Comparison of ENCODE assay signal across 22 cellular contexts in the genomic region with DNA sequence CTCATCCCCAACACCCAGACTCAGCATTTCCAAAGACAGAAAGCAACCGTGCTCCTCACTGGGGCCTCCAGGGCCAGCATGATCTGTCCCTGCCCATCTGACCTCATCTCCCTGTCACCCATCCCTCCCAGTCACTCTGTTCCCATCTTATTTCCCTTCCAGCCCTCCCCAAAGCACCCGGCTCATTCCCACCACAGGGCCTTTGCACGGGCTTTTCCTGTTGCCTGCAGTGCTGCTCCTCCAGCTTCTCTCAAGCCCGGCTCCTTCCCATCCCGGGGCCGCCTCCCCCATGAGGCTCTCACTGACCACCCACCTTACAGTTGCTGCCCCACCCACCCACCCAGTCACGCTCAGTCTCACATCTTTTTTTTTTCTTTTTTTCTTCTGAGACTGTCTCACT.
"Had no signal": no experiment of that assay in that cellular context is flagged by ENCODE, and none has a peak within 500 bp of the region (broad histone marks: within the 10 kb centered on the region; RNA-seq: fewer than 3 reads in every experiment).

No MANE protein-coding gene starts in this region.

- H3K9me3 ChIP-seq: colonic mucosa, tibial artery, uterus had no signal

- FAIRE-seq: TTC549 had no signal

- H3K27ac ChIP-seq: colonic mucosa, foreskin keratinocyte, tibial artery, uterus had no signal

- H3K4me3 Mint-ChIP-seq: activated B cell treated with CpG ODN at 0.5 μM for 24 hours; activated CD4-positive, alpha-beta memory T cell treated with anti-CD3 and anti-CD28 coated beads, Interleukin-2, amount 10 ng/mL, durations not matched to agents 7 days and 5 days; activated CD8-positive, alpha-beta memory T cell treated with anti-CD3 and anti-CD28 coated beads, Interleukin-2, amount 10 ng/mL, durations not matched to agents 7 days and 5 days; activated naive CD4-positive, alpha-beta T cell treated with anti-CD3 and anti-CD28 coated beads for 36 hours; activated naive CD8-positive, alpha-beta T cell treated with anti-CD3 and anti-CD28 coated beads, Interleukin-2, amount 50 U/mL, for 24 hours; brain; endodermal cell; naive thymus-derived CD4-positive, alpha-beta T cell had no signal

- H3K27me3 Mint-ChIP-seq: activated B cell treated with CpG ODN at 0.5 μM for 24 hours; activated naive CD8-positive, alpha-beta T cell treated with anti-CD3 and anti-CD28 coated beads, Interleukin-2, amount 50 U/mL, for 24 hours; naive thymus-derived CD4-positive, alpha-beta T cell had no signal

- DNase-seq: activated B cell treated with CpG ODN at 0.5 μM for 24 hours; activated CD4-positive, alpha-beta memory T cell treated with anti-CD3 and anti-CD28 coated beads, Interleukin-2, amount 10 ng/mL, durations not matched to agents 7 days and 5 days; activated CD4-positive, alpha-beta T cell treated with anti-CD3 and anti-CD28 coated beads for 4 hours; activated CD8-positive, alpha-beta memory T cell treated with anti-CD3 and anti-CD28 coated beads, Interleukin-2, amount 10 ng/mL, durations not matched to agents 7 days and 5 days; activated naive CD4-positive, alpha-beta T cell treated with anti-CD3 and anti-CD28 coated beads for 36 hours; activated naive CD8-positive, alpha-beta T cell treated with anti-CD3 and anti-CD28 coated beads, Interleukin-2, amount 50 U/mL, for 24 hours; anterior cingulate cortex; central memory CD4-positive, alpha-beta T cell; colonic mucosa; foreskin keratinocyte; mesendoderm; naive thymus-derived CD4-positive, alpha-beta T cell; stimulated activated CD4-positive, alpha-beta T cell treated with anti-CD3 and anti-CD28 coated beads, Interleukin-12 subunit alpha, Interleukin-12 subunit beta, amount 100 ng/mL, for 4 hours; stimulated activated CD4-positive, alpha-beta T cell treated with anti-CD3 and anti-CD28 coated beads, Interleukin-1b, Interleukin-23, amount 100 ng/mL, for 48 hours; stimulated activated CD8-positive, alpha-beta memory T cell treated with anti-CD3 and anti-CD28 coated beads, Interleukin-4, amount 100 ng/mL, for 48 hours; stimulated activated naive CD4-positive, alpha-beta T cell treated with Interleukin-2 at 50 U/mL for 16 hours; uterus had no signal

- H3K4me1 ChIP-seq: colonic mucosa, foreskin keratinocyte, uterus had no signal

- H3K4me3 ChIP-seq: colonic mucosa, tibial artery, uterus had no signal

- H3K27me3 ChIP-seq: colonic mucosa, tibial artery, uterus had no signal

- ATAC-seq: activated CD8-positive, alpha-beta memory T cell treated with anti-CD3 and anti-CD28 coated beads, Interleukin-2, amount 10 ng/mL, durations not matched to agents 7 days and 5 days; activated naive CD8-positive, alpha-beta T cell treated with anti-CD3 and anti-CD28 coated beads, Interleukin-2, amount 50 U/mL, for 24 hours; foreskin keratinocyte; naive thymus-derived CD4-positive, alpha-beta T cell had no signal

- H3K36me3 ChIP-seq: colonic mucosa, tibial artery, uterus had no signal

- H3K9me3 Mint-ChIP-seq: activated B cell treated with CpG ODN at 0.5 μM for 24 hours; activated CD4-positive, alpha-beta memory T cell treated with anti-CD3 and anti-CD28 coated beads, Interleukin-2, amount 10 ng/mL, durations not matched to agents 7 days and 5 days; activated naive CD4-positive, alpha-beta T cell treated with anti-CD3 and anti-CD28 coated beads for 36 hours; activated naive CD8-positive, alpha-beta T cell treated with anti-CD3 and anti-CD28 coated beads, Interleukin-2, amount 50 U/mL, for 24 hours; activated T-helper 2 cell treated with anti-CD3 and anti-CD28 coated beads, Interferon-gamma antibody, Interleukin-2, Interleukin-4, amounts not matched to agents 10 μg/mL and 5 μg/mL and 100 μg/mL, durations not matched to agents 14 hours and 24 hours and 36 hours; endodermal cell; naive thymus-derived CD4-positive, alpha-beta T cell had no signal

- H3K27ac Mint-ChIP-seq: activated B cell treated with CpG ODN at 0.5 μM for 24 hours; activated CD4-positive, alpha-beta memory T cell treated with anti-CD3 and anti-CD28 coated beads, Interleukin-2, amount 10 ng/mL, durations not matched to agents 7 days and 5 days; activated CD8-positive, alpha-beta memory T cell treated with anti-CD3 and anti-CD28 coated beads, Interleukin-2, amount 10 ng/mL, durations not matched to agents 7 days and 5 days; activated naive CD4-positive, alpha-beta T cell treated with anti-CD3 and anti-CD28 coated beads for 36 hours; activated naive CD8-positive, alpha-beta T cell treated with anti-CD3 and anti-CD28 coated beads, Interleukin-2, amount 50 U/mL, for 24 hours; activated T-helper 2 cell treated with anti-CD3 and anti-CD28 coated beads, Interferon-gamma antibody, Interleukin-2, Interleukin-4, amounts not matched to agents 10 μg/mL and 5 μg/mL and 100 μg/mL, durations not matched to agents 14 hours and 24 hours and 36 hours; endodermal cell; naive thymus-derived CD4-positive, alpha-beta T cell had no signal

- H3K4me1 Mint-ChIP-seq: activated CD4-positive, alpha-beta memory T cell treated with anti-CD3 and anti-CD28 coated beads, Interleukin-2, amount 10 ng/mL, durations not matched to agents 7 days and 5 days; activated CD8-positive, alpha-beta memory T cell treated with anti-CD3 and anti-CD28 coated beads, Interleukin-2, amount 10 ng/mL, durations not matched to agents 7 days and 5 days; activated naive CD8-positive, alpha-beta T cell treated with anti-CD3 and anti-CD28 coated beads, Interleukin-2, amount 50 U/mL, for 24 hours; endodermal cell had no signal

- H3K36me3 Mint-ChIP-seq: activated CD8-positive, alpha-beta memory T cell treated with anti-CD3 and anti-CD28 coated beads, Interleukin-2, amount 10 ng/mL, durations not matched to agents 7 days and 5 days; brain; naive thymus-derived CD4-positive, alpha-beta T cell had no signal
